In the genomic region with DNA sequence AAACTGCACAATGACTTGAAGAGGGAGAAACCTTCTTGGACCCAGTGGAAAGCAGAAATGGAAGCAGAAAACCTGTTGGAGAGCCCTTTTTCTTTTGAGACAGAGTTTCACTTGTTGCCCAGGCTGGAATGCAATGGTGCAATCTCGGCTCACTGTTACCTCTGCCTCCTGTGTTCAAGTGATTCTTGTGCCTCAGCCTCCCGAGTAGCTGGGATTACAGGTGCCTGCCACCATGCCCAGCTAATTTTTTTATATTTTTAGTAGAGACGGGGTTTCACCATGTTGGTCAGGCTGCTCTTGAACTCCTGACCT, we compare ENCODE assay signal across 8 cellular contexts. TPM values are rescaled to one million over a fixed set of nuclear protein-coding genes. Genes with fewer than 3 reads are reported as not detected.
DNase-seq lines count a peak whose midpoint lies in the region; ATAC-seq, FAIRE-seq and TF ChIP-seq lines count a peak whose summit lies in the region.
"Not testable (repeated sequence)": the region's sequence is repeated elsewhere in the genome, so short reads cannot be mapped to it uniquely, and the experiment has no call there.

No MANE protein-coding gene starts in this region.

- H3K27ac ChIP-seq in BLaER1 treated with 17β-estradiol and CSF1 and Interleukin-3, amounts not matched to agents 10 nM and 100 nM; IMR-90 (ENCODE audit: insufficient read depth, low read length); astrocyte (ENCODE audit: low read depth, low read length): not testable (repeated sequence)
- H3K27ac ChIP-seq in esophagus muscularis mucosa (replicated peaks in 1 of 4) (peak overlapping the region; percentile 55 to 95 (median 92)), left lung (peak overlapping the region; percentile 73 to 83), stomach (peak overlapping the region in 4 of 5 donors; percentile 83 to 94 (median 90))

- not testable (repeated sequence) for FAIRE-seq in astrocyte (lab: Jason Lieb, UNC)

- H4K5ac ChIP-seq in IMR-90 (ENCODE audit: low read depth, low read length): not testable (repeated sequence)

- H3K27me3 ChIP-seq in BLaER1 treated with 17β-estradiol and CSF1 and Interleukin-3, amounts not matched to agents 10 nM and 100 nM; IMR-90 (ENCODE audit: control insufficient read depth, insufficient read depth, low read length); astrocyte (ENCODE audit: insufficient read depth, low read length); esophagus muscularis mucosa; left lung; stomach: not testable (repeated sequence)

- H3K9me3 ChIP-seq in BLaER1 treated with 17β-estradiol and CSF1 and Interleukin-3, amounts not matched to agents 10 nM and 100 nM (replicated peaks in 1 of 11); IMR-90 (ENCODE audit: control insufficient read depth, insufficient read depth, low read length); astrocyte (ENCODE audit: insufficient read depth, low read depth, low read length); esophagus muscularis mucosa; left lung; stomach: not testable (repeated sequence)

- CTCF ChIA-PET in IMR-90 (lab: Yijun Ruan, JAX): interaction anchor here (0.9 kb wide), 1 partner anchor 103 kb away, joined by 3 read pairs; no protein-coding TSS in a partner anchor
- CTCF ChIA-PET in T-cell (lab: Charles Lee): not testable (repeated sequence)

- DNase-seq in IMR-90; T-cell; astrocyte (ENCODE audit: low read depth); esophagus muscularis mucosa (ENCODE audit: extremely low spot score); left lung; osteocyte (ENCODE audit: extremely low spot score, unreplicated experiment); stomach: not testable (repeated sequence)

- peaks cover 27 to 58% (median 45%) of the 10 kb centered on the region in 11 experiments for H3K36me3 ChIP-seq in BLaER1 treated with 17β-estradiol and CSF1 and Interleukin-3, amounts not matched to agents 10 nM and 100 nM
- H3K36me3 ChIP-seq in IMR-90 (ENCODE audit: control insufficient read depth, insufficient read depth, low read length): peaks cover 23% of the 10 kb centered on the region
- peaks cover 15% of the 10 kb centered on the region for H3K36me3 ChIP-seq in astrocyte (ENCODE audit: insufficient read depth, low read length)
- peaks cover 0 to 46% (median 28%) of the 10 kb centered on the region in 4 donors for H3K36me3 ChIP-seq in esophagus muscularis mucosa
- H3K36me3 ChIP-seq in left lung: peaks cover 0 to 27% of the 10 kb centered on the region in 2 donors
- H3K36me3 ChIP-seq in stomach: peaks cover 11 to 46% (median 32%) of the 10 kb centered on the region in 4 donors

- POLR2A ChIA-PET in IMR-90 (lab: Charles Lee; ENCODE audit: unreplicated experiment): interaction anchor here (2.3 kb wide), 1 partner anchor 9 kb away, joined by 14 read pairs; a partner anchor contains a TSS
- POLR2A ChIA-PET in T-cell (lab: Charles Lee): interaction anchor here in 1 of 2 donors (1.0 kb wide), 1 partner anchor 9 kb away, joined by 4 read pairs; a partner anchor contains a TSS

- not testable (repeated sequence) for H2BK120ac ChIP-seq in IMR-90 (ENCODE audit: low read depth, low read length)

- WGBS in IMR-90 (ENCODE audit: extremely low coverage in 2 of 2, insufficient read length in 1 of 2), 2 experiments: 67% methylated on average over 1 of the region's 3 CpGs; no CpG with 5 or more reads in 1 of the 2 experiments
- WGBS in esophagus muscularis mucosa: 73% methylated on average over 3 of the region's 3 CpGs
- 72 to 83% (median 74%) methylated on average over 3 of the region's 3 CpGs for WGBS in stomach, 5 donors

- not testable (repeated sequence) for TF ChIP-seq EP300 in esophagus muscularis mucosa (IDR thresholded peaks at IDR 0.05); stomach (IDR thresholded peaks at IDR 0.05)

- H3K23ac ChIP-seq in IMR-90 (ENCODE audit: low read depth, low read length): not testable (repeated sequence)

- H3K4me3 Mint-ChIP-seq in T-cell (peak overlapping the region; percentile 82 to 89 (median 88)), astrocyte (ENCODE audit: unreplicated experiment) (peak overlapping the region; percentile 87), osteocyte (ENCODE audit: unreplicated experiment) (peak overlapping the region; percentile 84)

- not testable (repeated sequence) for H4K8ac ChIP-seq in IMR-90 (ENCODE audit: low read depth in 2 of 2, low read length in 2 of 2)

- H3K4me1 ChIP-seq in BLaER1 treated with 17β-estradiol and CSF1 and Interleukin-3, amounts not matched to agents 10 nM and 100 nM: peaks cover 22 to 63% (median 37%) of the 10 kb centered on the region in 10 experiments
- peaks cover 25% of the 10 kb centered on the region for H3K4me1 ChIP-seq in IMR-90 (ENCODE audit: control insufficient read depth, insufficient read depth, low read length)
- H3K4me1 ChIP-seq in astrocyte (ENCODE audit: insufficient read depth, low read length): peaks cover 21% of the 10 kb centered on the region
- peaks cover 55 to 86% (median 76%) of the 10 kb centered on the region in 4 donors for H3K4me1 ChIP-seq in esophagus muscularis mucosa
- peaks cover 44 to 82% of the 10 kb centered on the region in 2 donors for H3K4me1 ChIP-seq in left lung
- H3K4me1 ChIP-seq in stomach: peaks cover 58 to 90% (median 81%) of the 10 kb centered on the region in 4 donors

- not testable (repeated sequence) for ATAC-seq in IMR-90 (ENCODE audit: low read depth); T-cell (replicated peaks in 1 of 4); left lung

- peak overlapping the region; percentile 88 to 99 (median 95); a peak in 21 of 22 replicates for H3K4me2 ChIP-seq in BLaER1 treated with 17β-estradiol and CSF1 and Interleukin-3, amounts not matched to agents 10 nM and 100 nM
- peak overlapping the region; percentile 15 for H3K4me2 ChIP-seq in IMR-90 (ENCODE audit: low read depth, low read length)
- peak overlapping the region; percentile 91 for H3K4me2 ChIP-seq in astrocyte (ENCODE audit: low read length)

- H2AFZ ChIP-seq in IMR-90 (replicated peaks; ENCODE audit: low read length, poor library complexity); astrocyte (ENCODE audit: low read depth, low read length): not testable (repeated sequence)

- TF ChIP-seq POLR2A in IMR-90 (IDR thresholded peaks at IDR 0.05; ENCODE audit: low read depth, low read length); esophagus muscularis mucosa (IDR thresholded peaks at IDR 0.05; ENCODE audit: low read depth); stomach (IDR thresholded peaks at IDR 0.05): not testable (repeated sequence)

- peaks cover 12% of the 10 kb centered on the region for H3K36me3 Mint-ChIP-seq in T-cell
- H3K36me3 Mint-ChIP-seq in astrocyte (ENCODE audit: low read depth, unreplicated experiment): not testable (repeated sequence)
- peaks cover 11% of the 10 kb centered on the region for H3K36me3 Mint-ChIP-seq in osteocyte (ENCODE audit: unreplicated experiment)

- intact Hi-C loops in IMR-90 (cut with micrococcal nuclease): loop anchor here (5.0 kb wide), 1 partner anchor 42 kb away; a partner anchor contains a TSS
- intact Hi-C loops in esophagus muscularis mucosa (cut with DNase I): loop anchor here (5.0 kb wide), 1 partner anchor 172 kb away; no protein-coding TSS in a partner anchor
- intact Hi-C loops in left lung (cut with DNase I); stomach (cut with DNase I; ENCODE audit: low total_unique reads): not testable (repeated sequence)

- H4K20me1 ChIP-seq in BLaER1 treated with 17β-estradiol and CSF1 and Interleukin-3, amounts not matched to agents 10 nM and 100 nM: peaks cover 0 to 64% (median 37%) of the 10 kb centered on the region in 11 experiments; a peak in 15 of 22 replicates
- H4K20me1 ChIP-seq in IMR-90 (ENCODE audit: insufficient read depth, low read length) (peaks cover 11% of the 10 kb centered on the region; the same call in 1 of the 2 replicates), astrocyte (ENCODE audit: insufficient read depth, low read length) (peaks cover 30% of the 10 kb centered on the region)

- peaks cover 33% of the 10 kb centered on the region for H3K9me1 ChIP-seq in IMR-90 (ENCODE audit: insufficient read depth, low read length)

- H3K27me3 Mint-ChIP-seq in T-cell; astrocyte (ENCODE audit: low read depth, unreplicated experiment); osteocyte (ENCODE audit: unreplicated experiment): not testable (repeated sequence)

- H3K18ac ChIP-seq in IMR-90 (ENCODE audit: low read depth, low read length): not testable (repeated sequence)

- H3K9ac ChIP-seq in BLaER1 treated with 17β-estradiol and CSF1 and Interleukin-3, amounts not matched to agents 10 nM and 100 nM: peak overlapping the region in 2 of 11 experiments; percentile 1 to 91; a peak in 3 of 22 replicates
- not testable (repeated sequence) for H3K9ac ChIP-seq in IMR-90 (ENCODE audit: low read depth, low read length); astrocyte (ENCODE audit: low read length)

- TF ChIP-seq RAD21 in IMR-90 (IDR thresholded peaks at IDR 0.05; ENCODE audit: low read length): not testable (repeated sequence)

- H2BK20ac ChIP-seq in IMR-90 (ENCODE audit: low read depth, low read length): not testable (repeated sequence)

- not testable (repeated sequence) for BruUV-seq in IMR-90 (replicated peaks; lab: Mats Ljungman, UMichigan)

- in situ Hi-C loops in IMR-90 (cut with MboI; ENCODE audit: low sequenced_read_pairs): not testable (repeated sequence)

- not testable (repeated sequence) for H3K14ac ChIP-seq in IMR-90 (replicated peaks; ENCODE audit: low read depth, low read length)

- H3K4me3 ChIP-seq in BLaER1 treated with 17β-estradiol and CSF1 and Interleukin-3, amounts not matched to agents 10 nM and 100 nM: peak overlapping the region in 4 of 10 experiments; percentile 72 to 79 (median 77); a peak in 4 of 20 replicates
- not testable (repeated sequence) for H3K4me3 ChIP-seq in IMR-90 (ENCODE audit: insufficient read depth, low read depth, low read length); astrocyte (ENCODE audit: insufficient read depth, low read depth, low read length)
- H3K4me3 ChIP-seq in esophagus muscularis mucosa (peak overlapping the region; percentile 74 to 95 (median 84)), left lung (peak overlapping the region in 1 of 2 donors; percentile 78), stomach (peak overlapping the region; percentile 63 to 83 (median 82))

- H2AK9ac ChIP-seq in IMR-90 (replicated peaks; ENCODE audit: low read depth, low read length, poor library complexity): not testable (repeated sequence)

- dilution Hi-C loops in IMR-90 (cut with HindIII; ENCODE audit: low sequenced_read_pairs, unreplicated experiment): not testable (repeated sequence)

- not testable (repeated sequence) for H3K56ac ChIP-seq in IMR-90 (ENCODE audit: extremely low read depth, insufficient read depth, low read length)

- TF ChIP-seq CTCF in IMR-90 (conservative IDR thresholded peaks at IDR 0.05; ENCODE audit: low read depth, low read length); astrocyte (IDR thresholded peaks at IDR 0.05; ENCODE audit: insufficient read depth, low read depth, low read length); esophagus muscularis mucosa (IDR thresholded peaks at IDR 0.05); left lung (IDR thresholded peaks at IDR 0.05); osteocyte (IDR thresholded peaks at IDR 0.05); stomach (IDR thresholded peaks at IDR 0.05): not testable (repeated sequence)

- H3K79me2 ChIP-seq in astrocyte (ENCODE audit: insufficient read depth, low read length): peaks cover 30% of the 10 kb centered on the region

- H3K9me3 Mint-ChIP-seq in T-cell; astrocyte (ENCODE audit: unreplicated experiment); osteocyte (ENCODE audit: unreplicated experiment): not testable (repeated sequence)

- peak overlapping the region in 1 of 2 donors; percentile 55 for H3K27ac Mint-ChIP-seq in T-cell
- H3K27ac Mint-ChIP-seq in astrocyte (ENCODE audit: unreplicated experiment): peak overlapping the region; percentile 72
- H3K27ac Mint-ChIP-seq in osteocyte (ENCODE audit: unreplicated experiment): peak overlapping the region; percentile 91

- H4K91ac ChIP-seq in IMR-90 (ENCODE audit: insufficient read depth, low read depth, low read length): not testable (repeated sequence)

- H2BK15ac ChIP-seq in IMR-90 (ENCODE audit: low read depth, low read length): not testable (repeated sequence)

- H3K4me1 Mint-ChIP-seq in T-cell: peaks cover 31 to 49% (median 41%) of the 10 kb centered on the region in 3 donors
- H3K4me1 Mint-ChIP-seq in astrocyte (ENCODE audit: low read depth, unreplicated experiment): peaks cover 47% of the 10 kb centered on the region
- H3K4me1 Mint-ChIP-seq in osteocyte (ENCODE audit: unreplicated experiment): peaks cover 47% of the 10 kb centered on the region

- not testable (repeated sequence) for H3K4ac ChIP-seq in IMR-90 (ENCODE audit: low read depth, low read length)

- not testable (repeated sequence) for H2BK5ac ChIP-seq in IMR-90 (ENCODE audit: low read depth, low read length, poor library complexity, severe bottlenecking)

- peak overlapping the region; percentile 6; the same call in 1 of the 2 replicates for H2AK5ac ChIP-seq in IMR-90 (ENCODE audit: low read depth, low read length)

- H3K79me1 ChIP-seq in IMR-90 (ENCODE audit: low read depth in 1 of 2, low read length in 2 of 2): peaks cover 27 to 73% of the 10 kb centered on the region in 2 experiments

RNA-seq across cellular contexts. Expression of a gene that starts 1.6 kb away (rescaled TPM):
- total RNA-seq in IMR-90 (2012; rRNA removed) (4.7 and 4.8 TPM in 2 replicates), T-cell (10 to 100 TPM in 3 of 5 donors, 1 to 10 TPM in 2; 8.4 to 17.1 (median 16.2) TPM), astrocyte (20.4 and 22.2 TPM in 2 replicates), esophagus muscularis mucosa (10 to 100 TPM; 22.9 to 36.7 (median 27.5) TPM), left lung (10 to 100 TPM; 28.2 to 39.6 TPM), osteocyte (18.2 and 20.8 TPM in 2 replicates), stomach (10 to 100 TPM in 3 of 5 donors, 1 to 10 TPM in 1, not detected in 1; 5.0 to 62.4 (median 24.9) TPM)
- polyA plus RNA-seq in IMR-90 (2012; rRNA removed) (16.3 and 19.1 TPM in 2 replicates), stomach (10 to 100 TPM; 15.9 to 27.8 (median 21.3) TPM)
- 15.8 and 27.0 TPM in 2 replicates for polyA plus RNA-seq in IMR-90 (2012; cell fraction: cytosol; rRNA removed)
- polyA plus RNA-seq in IMR-90 (2012; cell fraction: nucleus; rRNA removed; ENCODE audit: low replicate concordance): 30.8 and 68.9 TPM in 2 replicates

RNA-seq across cellular contexts. Expression of a gene that starts 7.8 kb away (rescaled TPM):
- 5.8 and 6.8 TPM in 2 replicates for total RNA-seq in IMR-90 (2012; rRNA removed)
- polyA plus RNA-seq in IMR-90 (2012; rRNA removed): 6.7 and 10.1 TPM in 2 replicates
- 2.2 and 3.1 TPM in 2 replicates for polyA plus RNA-seq in IMR-90 (2012; cell fraction: cytosol; rRNA removed)
- polyA plus RNA-seq in IMR-90 (2012; cell fraction: nucleus; rRNA removed; ENCODE audit: low replicate concordance): 7.7 and 18.6 TPM in 2 replicates
- 10 to 100 TPM; 45.3 to 77.9 (median 62.4) TPM for total RNA-seq in T-cell
- 14.3 and 17.8 TPM in 2 replicates for total RNA-seq in astrocyte
- total RNA-seq in esophagus muscularis mucosa: 10 to 100 TPM in 3 of 4 donors, 1 to 10 TPM in 1; 9.1 to 25.7 (median 16.7) TPM
- 10 to 100 TPM; 37.0 to 42.5 TPM for total RNA-seq in left lung
- 40.8 and 45.1 TPM in 2 replicates for total RNA-seq in osteocyte
- 10 to 100 TPM; 12.7 to 40.8 (median 19.7) TPM for total RNA-seq in stomach
- polyA plus RNA-seq in stomach: 10 to 100 TPM; 19.9 to 22.5 (median 20.5) TPM

RNA-seq across cellular contexts. Expression of a gene that starts 8.5 kb away (rescaled TPM):
- total RNA-seq in IMR-90 (2012; rRNA removed): 326 and 498 TPM in 2 replicates
- polyA plus RNA-seq in IMR-90 (2012; rRNA removed): 438 and 481 TPM in 2 replicates
- polyA plus RNA-seq in IMR-90 (2012; cell fraction: cytosol; rRNA removed): 538 and 709 TPM in 2 replicates
- 203 and 232 TPM in 2 replicates for polyA plus RNA-seq in IMR-90 (2012; cell fraction: nucleus; rRNA removed; ENCODE audit: low replicate concordance)
- 10 to 100 TPM; 49.9 to 74.6 (median 64.3) TPM for total RNA-seq in T-cell
- 155 and 176 TPM in 2 replicates for total RNA-seq in astrocyte
- total RNA-seq in esophagus muscularis mucosa: 100 to 1,000 TPM; 133 to 142 (median 138) TPM
- total RNA-seq in left lung: 100 to 1,000 TPM; 101 to 107 TPM
- total RNA-seq in osteocyte: 77.2 and 77.3 TPM in 2 replicates
- total RNA-seq in stomach: 100 to 1,000 TPM in 1 of 5 donors, 10 to 100 TPM in 3, not detected in 1; 11.3 to 143 (median 79.1) TPM
- 100 to 1,000 TPM; 217 to 272 (median 223) TPM for polyA plus RNA-seq in stomach

RNA-seq across cellular contexts. Expression of a gene that starts 11.9 kb away (rescaled TPM):
- total RNA-seq in IMR-90 (2012; rRNA removed): 48.0 and 71.7 TPM in 2 replicates
- polyA plus RNA-seq in IMR-90 (2012; rRNA removed): 39.4 and 40.5 TPM in 2 replicates
- 33.7 and 130 TPM in 2 replicates for polyA plus RNA-seq in IMR-90 (2012; cell fraction: cytosol; rRNA removed)
- polyA plus RNA-seq in IMR-90 (2012; cell fraction: nucleus; rRNA removed; ENCODE audit: low replicate concordance): 40.8 and 58.0 TPM in 2 replicates
- 10 to 100 TPM; 48.0 to 68.0 (median 62.1) TPM for total RNA-seq in T-cell
- total RNA-seq in astrocyte: 44.4 and 48.3 TPM in 2 replicates
- 10 to 100 TPM; 50.2 to 62.7 (median 60.6) TPM for total RNA-seq in esophagus muscularis mucosa
- total RNA-seq in left lung: 10 to 100 TPM; 44.5 to 45.5 TPM
- total RNA-seq in osteocyte: 44.0 and 50.9 TPM in 2 replicates
- 100 to 1,000 TPM in 2 of 5 donors, 10 to 100 TPM in 3; 17.5 to 454 (median 51.0) TPM for total RNA-seq in stomach
- polyA plus RNA-seq in stomach: 10 to 100 TPM; 30.9 to 38.6 (median 37.5) TPM

RNA-seq across cellular contexts. Expression of a gene that starts 19.9 kb away (rescaled TPM):
- total RNA-seq in IMR-90 (2012; rRNA removed) (13.8 and 27.8 TPM in 2 replicates), T-cell (10 to 100 TPM; 25.0 to 40.1 (median 33.9) TPM), astrocyte (17.1 and 17.6 TPM in 2 replicates), esophagus muscularis mucosa (10 to 100 TPM; 35.6 to 50.7 (median 42.0) TPM), left lung (10 to 100 TPM; 58.2 to 87.7 TPM), osteocyte (not detected in 2 replicates), stomach (10 to 100 TPM in 4 of 5 donors, 1 to 10 TPM in 1; 7.7 to 82.6 (median 29.5) TPM)
- polyA plus RNA-seq in IMR-90 (2012; rRNA removed) (103 and 121 TPM in 2 replicates), stomach (10 to 100 TPM; 87.7 to 95.1 (median 90.4) TPM)
- 209 and 319 TPM in 2 replicates for polyA plus RNA-seq in IMR-90 (2012; cell fraction: cytosol; rRNA removed)
- 51.1 and 83.2 TPM in 2 replicates for polyA plus RNA-seq in IMR-90 (2012; cell fraction: nucleus; rRNA removed; ENCODE audit: low replicate concordance)

Comparison
In these comparisons a context has a peak if more than half of its experiments do, and no peak if none do; other contexts are left out.
1. H3K4me2 ChIP-seq: peak in every context shown above with its lines; median percentile 95 in BLaER1 treated with 17β-estradiol and CSF1 and Interleukin-3, amounts not matched to agents 10 nM and 100 nM; 91 in astrocyte; 15 in IMR-90.